6 cellular contexts compared by ENCODE assay signal in genomic region chr19:55485439-55486011, GRCh38. TPM values are rescaled to one million over a fixed set of nuclear protein-coding genes. Genes with fewer than 3 reads are reported as not detected.
DNase-seq lines count a peak whose midpoint lies in the region; ATAC-seq and TF ChIP-seq lines count a peak whose summit lies in the region.

No MANE protein-coding gene starts in this region.

- H3K36me3 Mint-ChIP-seq in MCF 10A (ENCODE audit: insufficient read depth, unreplicated experiment) (no peaks in the 10 kb centered on the region), osteocyte (ENCODE audit: unreplicated experiment) (no peaks in the 10 kb centered on the region)

- peak overlapping the region; percentile 87 for H3K27ac Mint-ChIP-seq in MCF 10A (ENCODE audit: low read depth, unreplicated experiment)
- peak overlapping the region; percentile 82 for H3K27ac Mint-ChIP-seq in osteocyte (ENCODE audit: unreplicated experiment)

- peak overlapping the region; percentile 83 for H4K91ac ChIP-seq in IMR-90 (ENCODE audit: insufficient read depth, low read depth, low read length)

- peak overlapping the region; percentile 83 to 90 for H4K8ac ChIP-seq in IMR-90 (ENCODE audit: low read depth in 2 of 2, low read length in 2 of 2)

- dilution Hi-C loops in IMR-90 (cut with HindIII; ENCODE audit: low sequenced_read_pairs, unreplicated experiment) = no loop called here

- H3K14ac ChIP-seq in IMR-90 (replicated peaks; ENCODE audit: low read depth, low read length) = peak overlapping the region; percentile 98

- no peak overlapping the region for H2BK20ac ChIP-seq in IMR-90 (ENCODE audit: low read depth, low read length)

- peaks cover 30% of the 10 kb centered on the region for H3K4me1 ChIP-seq in IMR-90 (ENCODE audit: control insufficient read depth, insufficient read depth, low read length)

- POLR2A ChIA-PET in IMR-90 (lab: Charles Lee; ENCODE audit: unreplicated experiment) (interaction anchor here (2.2 kb wide), 1 partner anchor 9 kb away, joined by 8 read pairs; the partner anchor contains the start of gene ZNF628), MCF 10A (lab: Yijun Ruan, JAX) (interaction anchor here (0.8 to 3.9 kb wide), 5 partner anchors 10 to 133 kb away, joined by 3 to 46 read pairs (median 3); partner anchors contain the start of genes FIZ1 and ZNF628)

- TF ChIP-seq RAD21 in IMR-90 (IDR thresholded peaks at IDR 0.05; ENCODE audit: low read length) = no peak

- in situ Hi-C loops in IMR-90 (cut with MboI; ENCODE audit: low sequenced_read_pairs) (loop anchor here (25.0 kb wide), 1 partner anchor 1023 kb away; the partner anchor contains the start of genes CDC42EP5 and LENG9), GM13977 (cut with MboI; ENCODE audit: low pct_unique_long_range_greater_than_20kb, low sequenced_read_pairs, unreplicated experiment) (no loop called here)

- H3K9me3 Mint-ChIP-seq in MCF 10A (ENCODE audit: unreplicated experiment) (no peaks in the 10 kb centered on the region), osteocyte (ENCODE audit: unreplicated experiment) (no peaks in the 10 kb centered on the region)

- peak overlapping the region; percentile 41; the same call in 1 of the 2 replicates for H2BK120ac ChIP-seq in IMR-90 (ENCODE audit: low read depth, low read length)

- H3K4me3 ChIP-seq in IMR-90 (ENCODE audit: insufficient read depth, low read depth, low read length) = peak overlapping the region; percentile 80

- H3K36me3 ChIP-seq in IMR-90 (ENCODE audit: control insufficient read depth, insufficient read depth, low read length) = peaks cover 12% of the 10 kb centered on the region; the same call in 1 of the 2 replicates

- peak overlapping the region; percentile 69 for H3K4me3 Mint-ChIP-seq in MCF 10A (ENCODE audit: unreplicated experiment)
- H3K4me3 Mint-ChIP-seq in osteocyte (ENCODE audit: unreplicated experiment) = peak overlapping the region; percentile 75

- H3K4me2 ChIP-seq in IMR-90 (ENCODE audit: low read depth, low read length) = peak overlapping the region; percentile 91

- H2BK15ac ChIP-seq in IMR-90 (ENCODE audit: low read depth, low read length) = 0 out of 3 replicates have a peak overlapping the region, but pooled peaks have one; percentile 38

- H3K27me3 Mint-ChIP-seq in MCF 10A (ENCODE audit: insufficient read depth, unreplicated experiment) = no peaks in the 10 kb centered on the region
- H3K27me3 Mint-ChIP-seq in osteocyte (ENCODE audit: unreplicated experiment) = no peaks in the 10 kb centered on the region

- ATAC-seq in IMR-90 (ENCODE audit: low read depth) = no peak

- peak overlapping the region; percentile 85 for H2AK5ac ChIP-seq in IMR-90 (ENCODE audit: low read depth, low read length)

- CTCF ChIA-PET in IMR-90 (lab: Yijun Ruan, JAX) (interaction anchor here (0.7 to 1.0 kb wide), 2 partner anchors 18 kb away, joined by 4 to 6 read pairs; no protein-coding TSS in a partner anchor), MCF 10A (lab: Yijun Ruan, JAX) (interaction anchor here (0.5 to 3.1 kb wide), 7 partner anchors 12 to 326 kb away, joined by 3 to 16 read pairs (median 5); no protein-coding TSS in a partner anchor)

- H3K9ac ChIP-seq in IMR-90 (ENCODE audit: low read depth, low read length) = peak overlapping the region; percentile 84

- TF ChIP-seq CTCF in IMR-90 (conservative IDR thresholded peaks at IDR 0.05; ENCODE audit: low read depth, low read length) (no peak), MCF 10A (IDR thresholded peaks at IDR 0.05; ENCODE audit: unreplicated experiment) (no peak), osteocyte (IDR thresholded peaks at IDR 0.05) (no peak), GM13977 (IDR thresholded peaks at IDR 0.05; ENCODE audit: extremely low read depth, insufficient read depth, missing control alignments) (no peak)

- H3K23ac ChIP-seq in IMR-90 (ENCODE audit: low read depth, low read length) = peak overlapping the region; percentile 94; the same call in 1 of the 2 replicates

- DNase-seq in IMR-90 (no peak), MCF 10A (ENCODE audit: unreplicated experiment) (no peak), osteocyte (ENCODE audit: extremely low spot score, unreplicated experiment) (no peak), SHP77 (lab: John Stamatoyannopoulos, UW) (no peak), NCI-H1092 (lab: John Stamatoyannopoulos, UW) (no peak), GM13977 (ENCODE audit: low spot score) (no peak)

- no peaks in the 10 kb centered on the region for H3K27me3 ChIP-seq in IMR-90 (ENCODE audit: control insufficient read depth, insufficient read depth, low read length)

- H3K56ac ChIP-seq in IMR-90 (ENCODE audit: extremely low read depth, insufficient read depth, low read length) = no peak overlapping the region; the same call in 1 of the 2 replicates

- H2AK9ac ChIP-seq in IMR-90 (replicated peaks; ENCODE audit: low read depth, low read length, poor library complexity) = peak overlapping the region; percentile 99

- 3% methylated on average over 4 of the region's 18 CpGs; no CpG with 5 or more reads in 1 of the 2 experiments for WGBS in IMR-90 (ENCODE audit: extremely low coverage in 2 of 2, insufficient read length in 1 of 2), 2 experiments

- peak overlapping the region; percentile 96 for H3K4ac ChIP-seq in IMR-90 (ENCODE audit: low read depth, low read length)

- H2AFZ ChIP-seq in IMR-90 (replicated peaks; ENCODE audit: low read length, poor library complexity) = peak overlapping the region; percentile 93

- no peaks in the 10 kb centered on the region for H3K9me3 ChIP-seq in IMR-90 (ENCODE audit: control insufficient read depth, insufficient read depth, low read length)

- peak overlapping the region; percentile 89 for H3K27ac ChIP-seq in IMR-90 (ENCODE audit: insufficient read depth, low read length)

- H3K18ac ChIP-seq in IMR-90 (ENCODE audit: low read depth, low read length) = peak overlapping the region; percentile 14; the same call in 1 of the 2 replicates

- intact Hi-C loops in IMR-90 (cut with micrococcal nuclease) = no loop called here
- intact Hi-C loops in MCF 10A (cut with micrococcal nuclease) = no loop called here

- no TSS peak for BruUV-seq in IMR-90 (replicated peaks; lab: Mats Ljungman, UMichigan)
- TSS peak; percentile 19 for BruUV-seq in MCF 10A (replicated peaks; lab: Mats Ljungman, UMichigan)

- H4K20me1 ChIP-seq in IMR-90 (ENCODE audit: insufficient read depth, low read length) = 0 out of 2 replicates have a peak, but pooled peaks cover 4% of the 10 kb centered on the region

- H3K79me1 ChIP-seq in IMR-90 (ENCODE audit: low read depth in 1 of 2, low read length in 2 of 2) = peaks cover 5 to 36% of the 10 kb centered on the region in 2 experiments

- H3K4me1 Mint-ChIP-seq in MCF 10A (ENCODE audit: insufficient read depth, unreplicated experiment) (peaks cover 13% of the 10 kb centered on the region), osteocyte (ENCODE audit: unreplicated experiment) (peaks cover 31% of the 10 kb centered on the region)

- peak overlapping the region; percentile 68 for H2BK5ac ChIP-seq in IMR-90 (ENCODE audit: low read depth, low read length, poor library complexity, severe bottlenecking)

- no peak for TF ChIP-seq POLR2A in IMR-90 (IDR thresholded peaks at IDR 0.05; ENCODE audit: low read depth, low read length)

- H4K5ac ChIP-seq in IMR-90 (ENCODE audit: low read depth, low read length) = peak overlapping the region; percentile 81

- 0 out of 2 replicates have a peak, but pooled peaks cover 4% of the 10 kb centered on the region for H3K9me1 ChIP-seq in IMR-90 (ENCODE audit: insufficient read depth, low read length)

TF ChIP-seq in IMR-90, 13 proteins besides CTCF, POLR2A, EP300 and RAD21 (continues in another document):
- no peak for TF ChIP-seq MAFK (IDR thresholded peaks at IDR 0.05; ENCODE audit: low read depth, low read length)
- no peak for TF ChIP-seq BHLHE40 (IDR thresholded peaks at IDR 0.05; ENCODE audit: low read depth, low read length)
- TF ChIP-seq NFE2L2 (IDR thresholded peaks at IDR 0.05; ENCODE audit: low read depth, low read length) = no peak
- no peak for TF ChIP-seq MAZ (IDR thresholded peaks at IDR 0.05; ENCODE audit: borderline replicate concordance, low read depth, low read length)
- TF ChIP-seq USF2 (IDR thresholded peaks at IDR 0.05; ENCODE audit: low read depth, low read length) = no peak

RNA-seq across cellular contexts. Expression of gene NAT14, which starts 0.5 kb away (rescaled TPM):
- total RNA-seq in IMR-90 (2012; rRNA removed) = 4.3 and 7.2 TPM in 2 replicates
- 40.9 and 41.2 TPM in 2 replicates for polyA plus RNA-seq in IMR-90 (2012; rRNA removed)
- 42.0 and 62.9 TPM in 2 replicates for polyA plus RNA-seq in IMR-90 (2012; cell fraction: cytosol; rRNA removed)
- polyA plus RNA-seq in IMR-90 (2012; cell fraction: nucleus; rRNA removed; ENCODE audit: low replicate concordance) = 65.5 and 111 TPM in 2 replicates
- total RNA-seq in MCF 10A (2022) = 16.6 and 22.8 TPM in 2 replicates
- 54.2 and 58.2 TPM in 2 replicates for total RNA-seq in osteocyte

RNA-seq across cellular contexts. Expression of gene SSC5D, which starts 2.7 kb away (rescaled TPM):
- total RNA-seq in IMR-90 (2012; rRNA removed) = 1.4 and 1.7 TPM in 2 replicates
- 14.1 and 19.1 TPM in 2 replicates for polyA plus RNA-seq in IMR-90 (2012; rRNA removed)
- polyA plus RNA-seq in IMR-90 (2012; cell fraction: cytosol; rRNA removed) = 10.9 and 19.1 TPM in 2 replicates
- 44.4 and 80.8 TPM in 2 replicates for polyA plus RNA-seq in IMR-90 (2012; cell fraction: nucleus; rRNA removed; ENCODE audit: low replicate concordance)
- total RNA-seq in MCF 10A (2022) = 0.33 and 0.59 TPM in 2 replicates
- total RNA-seq in osteocyte = 21.5 and 22.1 TPM in 2 replicates

RNA-seq across cellular contexts. Expression of gene ZNF628, which starts 9.1 kb away (rescaled TPM):
- total RNA-seq in IMR-90 (2012; rRNA removed) (0.18 and 0.28 TPM in 2 replicates), MCF 10A (2022) (6.2 and 12.1 TPM in 2 replicates), osteocyte (10.4 and 11.6 TPM in 2 replicates)
- 1.9 and 2.6 TPM in 2 replicates for polyA plus RNA-seq in IMR-90 (2012; rRNA removed)
- polyA plus RNA-seq in IMR-90 (2012; cell fraction: cytosol; rRNA removed) = 2.0 and 4.3 TPM in 2 replicates
- polyA plus RNA-seq in IMR-90 (2012; cell fraction: nucleus; rRNA removed; ENCODE audit: low replicate concordance) = 4.7 and 12.2 TPM in 2 replicates

RNA-seq across cellular contexts. Expression of gene C19orf85, which starts 21.0 kb away (rescaled TPM):
- total RNA-seq in IMR-90 (2012; rRNA removed) = not detected in 2 replicates
- polyA plus RNA-seq in IMR-90 (2012; rRNA removed) = not detected in 2 replicates
- polyA plus RNA-seq in IMR-90 (2012; cell fraction: cytosol; rRNA removed) = not detected in 2 replicates
- 0.11 TPM in 1 of 2 replicates, not detected in the other for polyA plus RNA-seq in IMR-90 (2012; cell fraction: nucleus; rRNA removed; ENCODE audit: low replicate concordance)
- total RNA-seq in MCF 10A (2022) = 0.23 and 0.32 TPM in 2 replicates
- total RNA-seq in osteocyte = not detected in 2 replicates

RNA-seq across cellular contexts. Expression of gene ISOC2, which starts 24.1 kb away (rescaled TPM):
- total RNA-seq in IMR-90 (2012; rRNA removed) = 46.7 and 56.1 TPM in 2 replicates
- polyA plus RNA-seq in IMR-90 (2012; rRNA removed) = 82.1 and 119 TPM in 2 replicates
- polyA plus RNA-seq in IMR-90 (2012; cell fraction: cytosol; rRNA removed) = 50.5 and 139 TPM in 2 replicates
- 29.9 and 88.9 TPM in 2 replicates for polyA plus RNA-seq in IMR-90 (2012; cell fraction: nucleus; rRNA removed; ENCODE audit: low replicate concordance)
- 34.3 and 59.9 TPM in 2 replicates for total RNA-seq in MCF 10A (2022)
- total RNA-seq in osteocyte = 37.0 and 39.8 TPM in 2 replicates
